In genomic region chr1:54500030-54500389, GRCh38 we compare ENCODE assay signal across 8 cellular contexts.
A peak's percentile ranks its signal among the peaks of the same experiment; 100 is the strongest.
DNase-seq lines count a peak whose midpoint lies in the region; ATAC-seq and TF ChIP-seq lines count a peak whose summit lies in the region.

No MANE protein-coding gene starts in this region.

- TF ChIP-seq CTCF in WERI-Rb-1 (IDR thresholded peaks at IDR 0.05; ENCODE audit: low read depth, low read length), result no peak

- H3K4me3 Mint-ChIP-seq in T-helper 2 cell treated with Interferon-gamma antibody and Interleukin-4, amounts not matched to agents 5 μg/mL and 100 μg/mL, for 36 hours, result peak overlapping the region; percentile 41
- H3K4me3 Mint-ChIP-seq in stimulated activated naive CD8-positive, alpha-beta T cell treated with anti-CD3 and anti-CD28 coated beads, Interleukin-15, amount 100 ng/mL, for 72 hours, result peak overlapping the region; percentile 52 to 67

- no peaks in the 10 kb centered on the region for H3K27me3 ChIP-seq in WERI-Rb-1 (ENCODE audit: insufficient read depth, low read depth, severe bottlenecking)
- H3K27me3 ChIP-seq in iPS DF 6.9 (ENCODE audit: control insufficient read depth, insufficient read depth, low read length), result peaks cover 2% of the 10 kb centered on the region; the same call in 1 of the 2 replicates

- no peak for DNase-seq in T-helper 2 cell treated with Interferon-gamma antibody and Interleukin-4, amounts not matched to agents 5 μg/mL and 100 μg/mL, for 36 hours (ENCODE audit: low spot score)
- no peak for DNase-seq in T-helper 2 cell
- DNase-seq in WERI-Rb-1, result no peak
- DNase-seq in iPS DF 6.9 (ENCODE audit: low read depth, low spot score), result no peak
- DNase-seq in stimulated activated naive CD8-positive, alpha-beta T cell treated with anti-CD3 and anti-CD28 coated beads, Interleukin-15, amount 100 ng/mL, for 72 hours, result no peak
- DNase-seq in inferior parietal cortex (ENCODE audit: extremely low spot score), result no peak
- no peak for DNase-seq in HuH-7 (ENCODE audit: low spot score)
- no peak for DNase-seq in NCI-H2081 (lab: John Stamatoyannopoulos, UW)

- no peaks in the 10 kb centered on the region for H3K36me3 Mint-ChIP-seq in T-helper 2 cell treated with Interferon-gamma antibody and Interleukin-4, amounts not matched to agents 5 μg/mL and 100 μg/mL, for 36 hours (ENCODE audit: low read depth)

- H3K27ac ChIP-seq in WERI-Rb-1 (peak overlapping the region; percentile 73), iPS DF 6.9 (ENCODE audit: low read length) (no peak overlapping the region)

- H3K4me1 ChIP-seq in iPS DF 6.9 (ENCODE audit: control insufficient read depth, insufficient read depth, low read length), result peaks cover 6% of the 10 kb centered on the region

- H3K36me3 ChIP-seq in WERI-Rb-1 (no peaks in the 10 kb centered on the region), iPS DF 6.9 (ENCODE audit: control insufficient read depth, insufficient read depth, low read length) (no peaks in the 10 kb centered on the region)

- H3K27ac Mint-ChIP-seq in T-helper 2 cell treated with Interferon-gamma antibody and Interleukin-4, amounts not matched to agents 5 μg/mL and 100 μg/mL, for 36 hours, result no peak overlapping the region
- H3K27ac Mint-ChIP-seq in stimulated activated naive CD8-positive, alpha-beta T cell treated with anti-CD3 and anti-CD28 coated beads, Interleukin-15, amount 100 ng/mL, for 72 hours, result no peak overlapping the region

- peak; percentile 26 for ATAC-seq in stimulated activated naive CD8-positive, alpha-beta T cell treated with anti-CD3 and anti-CD28 coated beads, Interleukin-15, amount 100 ng/mL, for 72 hours

- H3K4me1 Mint-ChIP-seq in T-helper 2 cell treated with Interferon-gamma antibody and Interleukin-4, amounts not matched to agents 5 μg/mL and 100 μg/mL, for 36 hours (ENCODE audit: low read depth), result peaks cover 7% of the 10 kb centered on the region
- peaks cover 14% of the 10 kb centered on the region for H3K4me1 Mint-ChIP-seq in stimulated activated naive CD8-positive, alpha-beta T cell treated with anti-CD3 and anti-CD28 coated beads, Interleukin-15, amount 100 ng/mL, for 72 hours

- peaks cover 47% of the 10 kb centered on the region for H3K27me3 Mint-ChIP-seq in T-helper 2 cell treated with Interferon-gamma antibody and Interleukin-4, amounts not matched to agents 5 μg/mL and 100 μg/mL, for 36 hours (ENCODE audit: low read depth)
- peaks cover 42% of the 10 kb centered on the region for H3K27me3 Mint-ChIP-seq in stimulated activated naive CD8-positive, alpha-beta T cell treated with anti-CD3 and anti-CD28 coated beads, Interleukin-15, amount 100 ng/mL, for 72 hours

- no peaks in the 10 kb centered on the region for H3K9me3 Mint-ChIP-seq in T-helper 2 cell treated with Interferon-gamma antibody and Interleukin-4, amounts not matched to agents 5 μg/mL and 100 μg/mL, for 36 hours
- H3K9me3 Mint-ChIP-seq in stimulated activated naive CD8-positive, alpha-beta T cell treated with anti-CD3 and anti-CD28 coated beads, Interleukin-15, amount 100 ng/mL, for 72 hours, result no peaks in the 10 kb centered on the region

- H3K9me3 ChIP-seq in WERI-Rb-1 (ENCODE audit: severe bottlenecking), result no peaks in the 10 kb centered on the region
- no peaks in the 10 kb centered on the region for H3K9me3 ChIP-seq in iPS DF 6.9 (ENCODE audit: control insufficient read depth, insufficient read depth, low read length)

- H3K4me3 ChIP-seq in WERI-Rb-1 (ENCODE audit: low read depth, low read length) (peak overlapping the region; percentile 50), iPS DF 6.9 (ENCODE audit: low read length) (peak overlapping the region; percentile 37; the same call in 1 of the 2 replicates)

- WGBS in iPS DF 6.9 (ENCODE audit: insufficient coverage, insufficient read length), result no CpG with 5 or more reads among the region's 12 CpGs
